Comparison of ENCODE assay signal across 10 cellular contexts in the genomic region with DNA sequence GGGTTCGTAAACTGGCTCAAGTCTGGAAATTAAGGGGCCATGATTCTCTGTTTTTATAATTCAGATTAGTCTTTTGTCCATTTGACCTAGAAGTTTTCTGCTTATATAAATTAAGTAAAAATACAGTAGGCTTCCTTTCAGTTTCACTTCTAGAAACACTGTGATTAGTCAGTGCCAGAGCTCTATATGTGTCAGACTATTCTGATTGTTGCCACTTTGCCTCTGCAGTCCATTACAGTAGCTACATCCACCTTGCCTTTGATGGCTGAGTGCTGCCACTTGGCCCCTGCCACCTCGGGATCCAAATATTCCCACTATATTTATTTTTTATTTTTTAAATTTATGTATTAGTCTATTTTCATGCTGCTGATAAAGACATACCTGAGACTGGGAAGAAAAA. TPM values are rescaled to one million over a fixed set of nuclear protein-coding genes. Genes with fewer than 3 reads are reported as not detected.
DNase-seq lines count a peak whose midpoint lies in the region; ATAC-seq, FAIRE-seq and TF ChIP-seq lines count a peak whose summit lies in the region.
"Had no signal": no experiment of that assay in that cellular context is flagged by ENCODE, and none has a peak within 500 bp of the region (broad histone marks: within the 10 kb centered on the region; RNA-seq: fewer than 3 reads in every experiment).

No MANE protein-coding gene starts in this region.

- peak overlapping the region; percentile 24; the same call in 1 of the 2 replicates for H3K4me2 ChIP-seq in HepG2 (ENCODE audit: low read depth, low read length)
- H3K4me2 ChIP-seq: neural progenitor cell had no signal

- no peak for TF ChIP-seq RAD21 in HepG2 (CRISPR knock-in tag; IDR thresholded peaks at IDR 0.05)

- H3K36me3 ChIP-seq in HepG2 (replicated peaks in 1 of 2; ENCODE audit: control insufficient read depth in 1 of 2, insufficient read depth in 2 of 2, low read length in 2 of 2) (no peaks in the 10 kb centered on the region), right lobe of liver (no peaks in the 10 kb centered on the region)
- H3K36me3 ChIP-seq: neural progenitor cell had no signal

- H3K4me3 ChIP-seq in HepG2 (replicated peaks in 1 of 3; ENCODE audit: insufficient read depth in 1 of 3, low read depth in 2 of 3, low read length in 3 of 3) (no peak overlapping the region), right lobe of liver (no peak overlapping the region)
- H3K4me3 ChIP-seq: neural progenitor cell had no signal

- POLR2A ChIA-PET in HepG2 (lab: Yijun Ruan, JAX) = no interaction called here
- POLR2A ChIA-PET in activated B cell treated with CpG ODN at 0.5 μM for 24 hours (lab: Charles Lee) = interaction anchor here (1.2 kb wide), 1 partner anchor 29 kb away, joined by 3 read pairs; a partner anchor contains a TSS

- no peak overlapping the region for H3K27ac Mint-ChIP-seq in activated B cell treated with CpG ODN at 0.5 μM for 24 hours
- H3K27ac Mint-ChIP-seq: neural progenitor cell; stimulated activated naive CD8-positive, alpha-beta T cell treated with anti-CD3 and anti-CD28 coated beads, Interleukin-15, Interleukin-2, amounts not matched to agents 100 ng/mL and 50 ng/mL, for 24 hours had no signal

- in situ Hi-C loops in HepG2 (cut with HindIII; ENCODE audit: extremely low pct_ligation_motif_present, low pct_unique_long_range_greater_than_20kb) = no loop called here

- H3K36me3 Mint-ChIP-seq in activated B cell treated with CpG ODN at 0.5 μM for 24 hours (ENCODE audit: low read depth) = peaks cover 17% of the 10 kb centered on the region

- no peaks in the 10 kb centered on the region for H3K27me3 Mint-ChIP-seq in activated B cell treated with CpG ODN at 0.5 μM for 24 hours
- H3K27me3 Mint-ChIP-seq: stimulated activated naive CD8-positive, alpha-beta T cell treated with anti-CD3 and anti-CD28 coated beads, Interleukin-15, Interleukin-2, amounts not matched to agents 100 ng/mL and 50 ng/mL, for 24 hours had no signal

- 43% methylated on average over 2 of the region's 2 CpGs for WGBS in HepG2 (ENCODE audit: low lambda C conversion rate)
- 81% methylated on average over 2 of the region's 2 CpGs for WGBS in right lobe of liver (ENCODE audit: insufficient coverage, low coverage, low lambda C conversion rate, missing lambda C conversion rate)

- BruUV-seq in HepG2 (replicated peaks; lab: Mats Ljungman, UMichigan) = no TSS peak

- no peak overlapping the region for H3K9ac ChIP-seq in HepG2 (ENCODE audit: insufficient read depth, low read depth, low read length)
- H3K9ac ChIP-seq: neural progenitor cell had no signal

- no peaks in the 10 kb centered on the region for H4K20me1 ChIP-seq in HepG2 (ENCODE audit: insufficient read depth, low read length)

- intact Hi-C loops in HepG2 (cut with micrococcal nuclease; ENCODE audit: unreplicated experiment) (no loop called here), right lobe of liver (cut with DNase I) (no loop called here), activated B cell treated with CpG ODN at 0.5 μM for 24 hours (cut with micrococcal nuclease) (no loop called here), left colon (cut with DNase I, micrococcal nuclease) (no loop called here)

- no peak overlapping the region for H3K27ac ChIP-seq in HepG2 (ENCODE audit: extremely low read length, insufficient read depth, low read length)
- no peak overlapping the region for H3K27ac ChIP-seq in right lobe of liver
- H3K27ac ChIP-seq: neural progenitor cell had no signal

- ATAC-seq in HepG2 (no peak; the same call in 2 of the 3 replicates), right lobe of liver (no peak), HG02981 (IDR thresholded peaks at IDR 0.05; ENCODE audit: unreplicated experiment) (peak; percentile 96), activated B cell treated with CpG ODN at 0.5 μM for 24 hours (ENCODE audit: low read depth) (peak; percentile 45), left colon (no peak)

- H3K27me3 ChIP-seq in HepG2 (ENCODE audit: control insufficient read depth in 1 of 2, insufficient read depth in 2 of 2, low read length in 2 of 2) (no peaks in the 10 kb centered on the region), right lobe of liver (no peaks in the 10 kb centered on the region)
- H3K27me3 ChIP-seq: neural progenitor cell had no signal

- TF ChIP-seq CTCF in HepG2 (CRISPR knock-in tag; IDR thresholded peaks at IDR 0.05) (no peak), right lobe of liver (IDR thresholded peaks at IDR 0.05) (no peak), activated B cell treated with CpG ODN at 0.5 μM for 24 hours (IDR thresholded peaks at IDR 0.05) (no peak)

- peaks cover 28% of the 10 kb centered on the region for H3K9me3 Mint-ChIP-seq in activated B cell treated with CpG ODN at 0.5 μM for 24 hours

- no peak for TF ChIP-seq POLR2A in HepG2 (IDR thresholded peaks at IDR 0.05; ENCODE audit: insufficient read depth in 1 of 2, low read depth in 2 of 2, low read length in 2 of 2)
- TF ChIP-seq POLR2A in right lobe of liver (IDR thresholded peaks at IDR 0.05) = no peak

- no peak overlapping the region for H2AFZ ChIP-seq in HepG2 (ENCODE audit: low read length)
- H2AFZ ChIP-seq: neural progenitor cell had no signal

- TF ChIP-seq EP300 in HepG2 (IDR thresholded peaks at IDR 0.05; ENCODE audit: low read depth in 2 of 2, low read length in 2 of 2) = no peak
- no peak for TF ChIP-seq EP300 in HepG2 (CRISPR knock-in tag; IDR thresholded peaks at IDR 0.05; ENCODE audit: borderline replicate concordance)

- FAIRE-seq in HepG2 (lab: Jason Lieb, UNC) = no peak

- CTCF ChIA-PET in HepG2 (lab: Yijun Ruan, JAX; ENCODE audit: low intra/inter-chr PET ratio, low total read pairs) (no interaction called here), activated B cell treated with CpG ODN at 0.5 μM for 24 hours (lab: Charles Lee) (no interaction called here)

- H3K4me3 Mint-ChIP-seq in activated B cell treated with CpG ODN at 0.5 μM for 24 hours = no peak overlapping the region
- H3K4me3 Mint-ChIP-seq: neural progenitor cell; stimulated activated naive CD8-positive, alpha-beta T cell treated with anti-CD3 and anti-CD28 coated beads, Interleukin-15, Interleukin-2, amounts not matched to agents 100 ng/mL and 50 ng/mL, for 24 hours had no signal

- H3K4me1 Mint-ChIP-seq in activated B cell treated with CpG ODN at 0.5 μM for 24 hours = peaks cover 16% of the 10 kb centered on the region
- H3K4me1 Mint-ChIP-seq: neural progenitor cell had no signal

- DNase-seq in HepG2 (ENCODE audit: low spot score) (no peak), right lobe of liver (no peak), activated B cell treated with CpG ODN at 0.5 μM for 24 hours (no peak), GM19240 (ENCODE audit: insufficient read length, low spot score) (no peak), NCI-H1092 (lab: John Stamatoyannopoulos, UW) (no peak), amniotic stem cell (lab: John Stamatoyannopoulos, UW) (no peak), left colon (no peak)

- H3K79me2 ChIP-seq in HepG2 (ENCODE audit: insufficient read depth, low read length) = no peaks in the 10 kb centered on the region

- H3K4me1 ChIP-seq in HepG2 (ENCODE audit: insufficient read depth, low read length) (0 out of 2 replicates have a peak, but pooled peaks cover 6% of the 10 kb centered on the region), right lobe of liver (no peaks in the 10 kb centered on the region)
- H3K4me1 ChIP-seq: neural progenitor cell had no signal

- no peaks in the 10 kb centered on the region for H3K9me3 ChIP-seq in HepG2 (ENCODE audit: low read length)
- no peaks in the 10 kb centered on the region for H3K9me3 ChIP-seq in right lobe of liver

RNA-seq across cellular contexts. Expression of a gene that starts 7.9 kb away (rescaled TPM):
- total RNA-seq in HepG2 (2016; rRNA removed; fragmentation: Illumina TruSeq; extraction: Trizol) = not detected in 2 replicates
- not detected in 2 replicates for total RNA-seq in HepG2 (2016; cell fraction: cytosol; rRNA removed; fragmentation: Illumina TruSeq; extraction: Trizol; ENCODE audit: low read depth)
- not detected in 2 replicates for total RNA-seq in HepG2 (2016; cell fraction: insoluble cytoplasmic fraction; rRNA removed; fragmentation: Illumina TruSeq; extraction: Trizol)
- not detected in 2 replicates for total RNA-seq in HepG2 (2016; cell fraction: membrane; rRNA removed; fragmentation: Illumina TruSeq; extraction: Trizol)
- total RNA-seq in HepG2 (2016; cell fraction: nucleus; rRNA removed; fragmentation: Illumina TruSeq; extraction: Trizol) = not detected in 2 replicates
- not detected in 2 replicates for polyA plus RNA-seq in HepG2 (2011; rRNA removed)
- polyA plus RNA-seq in HepG2 (2011; cell fraction: cytosol; rRNA removed) = not detected in 2 replicates
- polyA plus RNA-seq in HepG2 (2011; cell fraction: nucleus; rRNA removed) = not detected in 2 replicates
- polyA plus RNA-seq in HepG2 (2012) = not detected in 2 replicates
- not detected in 2 replicates for polyA plus RNA-seq in HepG2 (2016; cell fraction: cytosol; fragmentation: Illumina TruSeq; extraction: Trizol; ENCODE audit: low read depth)
- polyA plus RNA-seq in HepG2 (2016; cell fraction: insoluble cytoplasmic fraction; fragmentation: Illumina TruSeq; extraction: Trizol; ENCODE audit: low read depth) = not detected in 2 replicates
- polyA plus RNA-seq in HepG2 (2016; cell fraction: membrane; fragmentation: Illumina TruSeq; extraction: Trizol; ENCODE audit: low read depth) = not detected in 2 replicates
- not detected in 2 replicates for polyA plus RNA-seq in HepG2 (2016; cell fraction: nucleus; fragmentation: Illumina TruSeq; extraction: Trizol; ENCODE audit: insufficient read depth, low read depth)
- not detected in 2 replicates for polyA minus RNA-seq in HepG2 (2011; rRNA and poly(A)+ RNA removed; ENCODE audit: low replicate concordance)
- not detected in 2 replicates for polyA minus RNA-seq in HepG2 (2011; cell fraction: cytosol; rRNA and poly(A)+ RNA removed)
- polyA minus RNA-seq in HepG2 (2011; cell fraction: nucleus; rRNA and poly(A)+ RNA removed) = not detected in 2 replicates
- not detected for total RNA-seq in right lobe of liver
- total RNA-seq in activated B cell treated with CpG ODN at 0.5 μM for 24 hours = 1.5 and 2.3 TPM in 2 replicates
- not detected for total RNA-seq in left colon

RNA-seq across cellular contexts. Expression of a gene that starts 29.1 kb away (rescaled TPM):
- total RNA-seq in HepG2 (2016; rRNA removed; fragmentation: Illumina TruSeq; extraction: Trizol) (85.8 and 122 TPM in 2 replicates), right lobe of liver (10 to 100 TPM in 4 of 6 experiments, 1 to 10 TPM in 2; 5.7 to 15.1 (median 11.0) TPM), activated B cell treated with CpG ODN at 0.5 μM for 24 hours (37.0 and 40.3 TPM in 2 replicates), left colon (10 to 100 TPM; 11.9 to 17.2 TPM)
- 15.6 and 17.4 TPM in 2 replicates for total RNA-seq in HepG2 (2016; cell fraction: cytosol; rRNA removed; fragmentation: Illumina TruSeq; extraction: Trizol; ENCODE audit: low read depth)
- 84.4 and 118 TPM in 2 replicates for total RNA-seq in HepG2 (2016; cell fraction: insoluble cytoplasmic fraction; rRNA removed; fragmentation: Illumina TruSeq; extraction: Trizol)
- 31.8 and 36.3 TPM in 2 replicates for total RNA-seq in HepG2 (2016; cell fraction: membrane; rRNA removed; fragmentation: Illumina TruSeq; extraction: Trizol)
- 69.7 and 73.2 TPM in 2 replicates for total RNA-seq in HepG2 (2016; cell fraction: nucleus; rRNA removed; fragmentation: Illumina TruSeq; extraction: Trizol)
- 15.9 and 21.1 TPM in 2 replicates for polyA plus RNA-seq in HepG2 (2011; rRNA removed)
- polyA plus RNA-seq in HepG2 (2011; cell fraction: cytosol; rRNA removed) = 6.1 and 9.5 TPM in 2 replicates
- 21.7 and 25.4 TPM in 2 replicates for polyA plus RNA-seq in HepG2 (2011; cell fraction: nucleus; rRNA removed)
- 32.5 and 45.9 TPM in 2 replicates for polyA plus RNA-seq in HepG2 (2012)
- 12.9 and 13.2 TPM in 2 replicates for polyA plus RNA-seq in HepG2 (2016; cell fraction: cytosol; fragmentation: Illumina TruSeq; extraction: Trizol; ENCODE audit: low read depth)
- 129 and 141 TPM in 2 replicates for polyA plus RNA-seq in HepG2 (2016; cell fraction: insoluble cytoplasmic fraction; fragmentation: Illumina TruSeq; extraction: Trizol; ENCODE audit: low read depth)
- polyA plus RNA-seq in HepG2 (2016; cell fraction: membrane; fragmentation: Illumina TruSeq; extraction: Trizol; ENCODE audit: low read depth) = 19.2 and 19.9 TPM in 2 replicates
- 128 and 133 TPM in 2 replicates for polyA plus RNA-seq in HepG2 (2016; cell fraction: nucleus; fragmentation: Illumina TruSeq; extraction: Trizol; ENCODE audit: insufficient read depth, low read depth)
- polyA minus RNA-seq in HepG2 (2011; rRNA and poly(A)+ RNA removed; ENCODE audit: low replicate concordance) = 2.3 and 2.5 TPM in 2 replicates
- polyA minus RNA-seq in HepG2 (2011; cell fraction: cytosol; rRNA and poly(A)+ RNA removed) = 8.6 and 9.2 TPM in 2 replicates
- polyA minus RNA-seq in HepG2 (2011; cell fraction: nucleus; rRNA and poly(A)+ RNA removed) = 37.7 and 42.4 TPM in 2 replicates

Comparison
In these comparisons a context has a peak if more than half of its experiments do, and no peak if none do; other contexts are left out.
1. ATAC-seq: peak in HG02981 (single experiment) and activated B cell treated with CpG ODN at 0.5 μM for 24 hours (single experiment); none in HepG2 (single experiment), right lobe of liver (0 of 4) and left colon (single experiment).